Comparison of ENCODE assay signal across 8 cellular contexts in genomic region chr11:129695543-129696308, GRCh38.
A peak's percentile ranks its signal among the peaks of the same experiment; 100 is the strongest.
DNase-seq lines count a peak whose midpoint lies in the region; ATAC-seq and TF ChIP-seq lines count a peak whose summit lies in the region.

No MANE protein-coding gene starts in this region.

- ATAC-seq in GM18873 (IDR thresholded peaks at IDR 0.05; ENCODE audit: low FRiP score, unreplicated experiment): peak; percentile 61
- peak; percentile 85 for ATAC-seq in HG03103 (IDR thresholded peaks at IDR 0.05; ENCODE audit: low read depth, unreplicated experiment)

- WGBS in testis, 2 donors: 1 to 2% methylated on average over 21 to 25 of the region's 25 CpGs

- intact Hi-C loops in testis (cut with DNase I; ENCODE audit: low total_unique reads): no loop called here

- H3K36me3 ChIP-seq in neuron (ENCODE audit: insufficient read depth, low read length): no peaks in the 10 kb centered on the region
- no peaks in the 10 kb centered on the region for H3K36me3 ChIP-seq in testis (ENCODE audit: low read depth, missing control alignments)

- H3K9me3 ChIP-seq in neuron (ENCODE audit: low read length) (no peaks in the 10 kb centered on the region), testis (no peaks in the 10 kb centered on the region)

- DNase-seq in AG09309 (ENCODE audit: low read depth) (no peak), NCI-H748 (lab: John Stamatoyannopoulos, UW; ENCODE audit: unreplicated experiment) (peak; percentile 57), activated T-cell treated with anti-CD3 and anti-CD28 coated beads for 24 hours (ENCODE audit: low read depth) (peak; percentile 64), fibroblast of peridontal ligament (ENCODE audit: extremely low read depth) (peak; percentile 5), testis (peak; percentile 83)

- no peak overlapping the region for H3K4me3 ChIP-seq in AG09309 (ENCODE audit: control insufficient read depth, low read depth, low read length)
- peak overlapping the region; percentile 23 for H3K4me3 ChIP-seq in neuron (ENCODE audit: low read length)
- H3K4me3 ChIP-seq in testis: peak overlapping the region; percentile 24 to 29

- no peak for TF ChIP-seq POLR2A in testis (IDR thresholded peaks at IDR 0.05)

- H2AFZ ChIP-seq in neuron (ENCODE audit: low read depth, low read length): peak overlapping the region; percentile 65

- H3K27me3 ChIP-seq in neuron (ENCODE audit: insufficient read depth, low read length): no peaks in the 10 kb centered on the region
- no peaks in the 10 kb centered on the region for H3K27me3 ChIP-seq in testis

- H3K27ac ChIP-seq in testis: no peak overlapping the region

- H3K4me1 ChIP-seq in neuron (ENCODE audit: insufficient read depth, low read length) (no peaks in the 10 kb centered on the region), testis (no peaks in the 10 kb centered on the region)

- TF ChIP-seq CTCF in AG09309 (IDR thresholded peaks at IDR 0.05; ENCODE audit: control insufficient read depth, insufficient read depth, low read depth, low read length, missing control alignments) (peak; percentile 77), testis (IDR thresholded peaks at IDR 0.05) (peak; percentile 56 to 68 (median 64))
